ENCODE assay signal across 1 cellular context in the genomic region with DNA sequence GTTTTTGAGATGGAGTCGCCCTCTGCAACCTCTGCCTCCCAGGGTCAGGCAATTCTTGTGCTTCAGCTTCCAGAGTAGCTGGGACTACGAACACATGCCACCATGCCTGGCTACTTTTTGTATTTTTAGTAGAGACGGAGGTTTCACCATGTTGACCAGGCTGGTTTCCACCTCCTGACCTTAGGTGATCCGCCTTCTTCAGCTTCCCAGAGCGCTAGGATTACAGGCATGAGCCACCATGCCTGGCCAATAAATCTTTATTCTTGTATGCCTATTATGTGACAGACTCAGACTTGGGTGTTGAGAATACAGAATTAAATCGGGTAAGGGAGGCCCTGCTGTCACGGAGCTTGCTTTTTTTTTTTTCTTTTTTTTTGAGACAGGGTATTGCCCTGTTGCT.
TF ChIP-seq lines count a peak whose summit lies in the region.

No MANE protein-coding gene starts in this region.

TF ChIP-seq in HepG2, 621 proteins besides CTCF, POLR2A, EP300 and RAD21:
- TF ChIP-seq WIZ (CRISPR knock-in tag; IDR thresholded peaks at IDR 0.05) (no peak), TSC22D2 (CRISPR knock-in tag; IDR thresholded peaks at IDR 0.05; ENCODE audit: borderline replicate concordance) (no peak), ZC3H13 (CRISPR knock-in tag; IDR thresholded peaks at IDR 0.05) (no peak), ZNF230 (CRISPR knock-in tag; IDR thresholded peaks at IDR 0.05) (no peak), ZNF556 (CRISPR knock-in tag; IDR thresholded peaks at IDR 0.05; ENCODE audit: borderline replicate concordance) (0 out of 2 replicates have a peak, but pooled peaks have one; percentile 9), ZNF615 (CRISPR knock-in tag; IDR thresholded peaks at IDR 0.05; ENCODE audit: borderline replicate concordance) (no peak), KDM5B (CRISPR knock-in tag; IDR thresholded peaks at IDR 0.05; ENCODE audit: borderline replicate concordance) (0 out of 2 replicates have a peak, but pooled peaks have one; percentile 1), ZNF552 (CRISPR knock-in tag; IDR thresholded peaks at IDR 0.05; ENCODE audit: borderline replicate concordance) (no peak)
- TF ChIP-seq, protein P1, sequence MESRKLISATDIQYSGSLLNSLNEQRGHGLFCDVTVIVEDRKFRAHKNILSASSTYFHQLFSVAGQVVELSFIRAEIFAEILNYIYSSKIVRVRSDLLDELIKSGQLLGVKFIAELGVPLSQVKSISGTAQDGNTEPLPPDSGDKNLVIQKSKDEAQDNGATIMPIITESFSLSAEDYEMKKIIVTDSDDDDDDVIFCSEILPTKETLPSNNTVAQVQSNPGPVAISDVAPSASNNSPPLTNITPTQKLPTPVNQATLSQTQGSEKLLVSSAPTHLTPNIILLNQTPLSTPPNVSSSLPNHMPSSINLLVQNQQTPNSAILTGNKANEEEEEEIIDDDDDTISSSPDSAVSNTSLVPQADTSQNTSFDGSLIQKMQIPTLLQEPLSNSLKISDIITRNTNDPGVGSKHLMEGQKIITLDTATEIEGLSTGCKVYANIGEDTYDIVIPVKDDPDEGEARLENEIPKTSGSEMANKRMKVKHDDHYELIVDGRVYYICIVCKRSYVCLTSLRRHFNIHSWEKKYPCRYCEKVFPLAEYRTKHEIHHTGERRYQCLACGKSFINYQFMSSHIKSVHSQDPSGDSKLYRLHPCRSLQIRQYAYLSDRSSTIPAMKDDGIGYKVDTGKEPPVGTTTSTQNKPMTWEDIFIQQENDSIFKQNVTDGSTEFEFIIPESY (CRISPR knock-in tag; IDR thresholded peaks at IDR 0.05): peak; percentile 81
- TF ChIP-seq, protein P2, sequence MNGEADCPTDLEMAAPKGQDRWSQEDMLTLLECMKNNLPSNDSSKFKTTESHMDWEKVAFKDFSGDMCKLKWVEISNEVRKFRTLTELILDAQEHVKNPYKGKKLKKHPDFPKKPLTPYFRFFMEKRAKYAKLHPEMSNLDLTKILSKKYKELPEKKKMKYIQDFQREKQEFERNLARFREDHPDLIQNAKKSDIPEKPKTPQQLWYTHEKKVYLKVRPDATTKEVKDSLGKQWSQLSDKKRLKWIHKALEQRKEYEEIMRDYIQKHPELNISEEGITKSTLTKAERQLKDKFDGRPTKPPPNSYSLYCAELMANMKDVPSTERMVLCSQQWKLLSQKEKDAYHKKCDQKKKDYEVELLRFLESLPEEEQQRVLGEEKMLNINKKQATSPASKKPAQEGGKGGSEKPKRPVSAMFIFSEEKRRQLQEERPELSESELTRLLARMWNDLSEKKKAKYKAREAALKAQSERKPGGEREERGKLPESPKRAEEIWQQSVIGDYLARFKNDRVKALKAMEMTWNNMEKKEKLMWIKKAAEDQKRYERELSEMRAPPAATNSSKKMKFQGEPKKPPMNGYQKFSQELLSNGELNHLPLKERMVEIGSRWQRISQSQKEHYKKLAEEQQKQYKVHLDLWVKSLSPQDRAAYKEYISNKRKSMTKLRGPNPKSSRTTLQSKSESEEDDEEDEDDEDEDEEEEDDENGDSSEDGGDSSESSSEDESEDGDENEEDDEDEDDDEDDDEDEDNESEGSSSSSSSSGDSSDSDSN (CRISPR knock-in tag; IDR thresholded peaks at IDR 0.05): no peak
- TF ChIP-seq, protein P3, sequence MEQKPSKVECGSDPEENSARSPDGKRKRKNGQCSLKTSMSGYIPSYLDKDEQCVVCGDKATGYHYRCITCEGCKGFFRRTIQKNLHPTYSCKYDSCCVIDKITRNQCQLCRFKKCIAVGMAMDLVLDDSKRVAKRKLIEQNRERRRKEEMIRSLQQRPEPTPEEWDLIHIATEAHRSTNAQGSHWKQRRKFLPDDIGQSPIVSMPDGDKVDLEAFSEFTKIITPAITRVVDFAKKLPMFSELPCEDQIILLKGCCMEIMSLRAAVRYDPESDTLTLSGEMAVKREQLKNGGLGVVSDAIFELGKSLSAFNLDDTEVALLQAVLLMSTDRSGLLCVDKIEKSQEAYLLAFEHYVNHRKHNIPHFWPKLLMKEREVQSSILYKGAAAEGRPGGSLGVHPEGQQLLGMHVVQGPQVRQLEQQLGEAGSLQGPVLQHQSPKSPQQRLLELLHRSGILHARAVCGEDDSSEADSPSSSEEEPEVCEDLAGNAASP (CRISPR knock-in tag; IDR thresholded peaks at IDR 0.05; ENCODE audit: borderline replicate concordance): 0 out of 2 replicates have a peak, but pooled peaks have one; percentile 10
